8 cellular contexts compared by ENCODE assay signal in genomic region chr1:151061012-151061401, GRCh38. TPM values are rescaled to one million over a fixed set of nuclear protein-coding genes. Genes with fewer than 3 reads are reported as not detected.
A peak's percentile ranks its signal among the peaks of the same experiment; 100 is the strongest.
DNase-seq lines count a peak whose midpoint lies in the region; ATAC-seq and TF ChIP-seq lines count a peak whose summit lies in the region.

No MANE protein-coding gene starts in this region.

- in situ Hi-C loops in gastrocnemius medialis (cut with MboI; ENCODE audit: low sequenced_read_pairs in 4 of 4), result no loop called here

- DNase-seq in NCI-H446 (lab: John Stamatoyannopoulos, UW) (peak; percentile 18 to 36), NCI-H446 treated with DMSO at 0.1 percent for 48 hours (lab: John Stamatoyannopoulos, UW) (no peak), NCI-H526 treated with DMSO at 0.1 percent for 48 hours (lab: John Stamatoyannopoulos, UW) (peak; percentile 79), dermis blood vessel endothelial cell (peak; percentile 24), gastrocnemius medialis (no peak), NCI-H2029 treated with DMSO at 0.1 percent for 48 hours (lab: John Stamatoyannopoulos, UW) (no peak), left colon (no peak), sciatic nerve (ENCODE audit: low spot score) (no peak)

- peaks cover 0 to 2% of the 10 kb centered on the region in 2 donors for H3K36me3 ChIP-seq in gastrocnemius medialis

- no peak for TF ChIP-seq POLR2A in gastrocnemius medialis (IDR thresholded peaks at IDR 0.05)

- H3K4me1 ChIP-seq in gastrocnemius medialis, result peaks cover 26 to 33% of the 10 kb centered on the region in 2 donors

- intact Hi-C loops in gastrocnemius medialis (cut with DNase I; ENCODE audit: low total_unique reads) (no loop called here), left colon (cut with DNase I, micrococcal nuclease) (no loop called here), sciatic nerve (cut with DNase I) (no loop called here)

- H3K27me3 ChIP-seq in gastrocnemius medialis, result no peaks in the 10 kb centered on the region

- peak overlapping the region in 3 of 4 donors; percentile 94 to 98 (median 95) for H3K4me3 ChIP-seq in gastrocnemius medialis

- no peaks in the 10 kb centered on the region for H3K9me3 ChIP-seq in gastrocnemius medialis

- H3K27ac ChIP-seq in gastrocnemius medialis, result peak overlapping the region; percentile 90 to 98 (median 94)

- no peak for TF ChIP-seq CTCF in gastrocnemius medialis (IDR thresholded peaks at IDR 0.05 in 4 of 5, conservative IDR thresholded peaks at IDR 0.05 in 1 of 5)

- ATAC-seq in gastrocnemius medialis (no peak), left colon (no peak), sciatic nerve (no peak)

RNA-seq across cellular contexts. Expression of gene MLLT11, which starts 0.8 kb away (rescaled TPM):
- total RNA-seq in dermis blood vessel endothelial cell (1.2 and 3.6 TPM in 2 replicates), gastrocnemius medialis (1 to 10 TPM; 1.5 to 9.2 (median 5.4) TPM), left colon (under 1 TPM; 0.21 to 0.81 TPM), sciatic nerve (2.5 TPM)

RNA-seq across cellular contexts. Expression of gene CDC42SE1, which starts 1.6 kb away (rescaled TPM):
- total RNA-seq in dermis blood vessel endothelial cell (63.1 and 78.6 TPM in 2 replicates), gastrocnemius medialis (10 to 100 TPM; 13.2 to 31.7 (median 22.8) TPM), left colon (10 to 100 TPM; 65.5 to 74.4 TPM), sciatic nerve (106 TPM)

RNA-seq across cellular contexts. Expression of gene GABPB2, which starts 9.6 kb away (rescaled TPM):
- total RNA-seq in dermis blood vessel endothelial cell (6.3 and 10.7 TPM in 2 replicates), gastrocnemius medialis (10 to 100 TPM; 11.9 to 20.5 (median 17.9) TPM), left colon (10 to 100 TPM; 14.7 to 15.8 TPM), sciatic nerve (31.7 TPM)

RNA-seq across cellular contexts. Expression of gene C1orf56, which starts 13.5 kb away (rescaled TPM):
- total RNA-seq in dermis blood vessel endothelial cell (1.1 and 1.4 TPM in 2 replicates), gastrocnemius medialis (10 to 100 TPM in 3 of 4 donors, 1 to 10 TPM in 1; 6.2 to 16.2 (median 12.4) TPM), left colon (1 to 10 TPM; 3.0 to 4.1 TPM), sciatic nerve (5.6 TPM)

RNA-seq across cellular contexts. Expression of gene BNIPL, which starts 24.6 kb away (rescaled TPM):
- total RNA-seq in dermis blood vessel endothelial cell (0.17 and 0.33 TPM in 2 replicates), gastrocnemius medialis (under 1 TPM in 2 of 4 donors, not detected in 2; 0.13 to 0.25 TPM), left colon (under 1 TPM; 0.61 to 0.75 TPM), sciatic nerve (0.22 TPM)

Comparison
In these comparisons a context has a peak if more than half of its experiments do, and no peak if none do; other contexts are left out.
1. DNase-seq: peak in NCI-H446 (2 of 2), NCI-H526 treated with DMSO at 0.1 percent for 48 hours (single experiment) and dermis blood vessel endothelial cell (single experiment); none in NCI-H446 treated with DMSO at 0.1 percent for 48 hours (single experiment), gastrocnemius medialis (0 of 2), NCI-H2029 treated with DMSO at 0.1 percent for 48 hours (single experiment), left colon (0 of 2) and sciatic nerve (single experiment).